34 cellular contexts compared by ENCODE assay signal in genomic region chr1:241696815-241697639, GRCh38. TPM values are rescaled to one million over a fixed set of nuclear protein-coding genes. Genes with fewer than 3 reads are reported as not detected.
"Had no signal": no experiment of that assay in that cellular context is flagged by ENCODE, and none has a peak within 500 bp of the region (broad histone marks: within the 10 kb centered on the region; RNA-seq: fewer than 3 reads in every experiment).

No MANE protein-coding gene starts in this region.

- DNase-seq: naive thymus-derived CD8-positive, alpha-beta T cell; nephron progenitor cell; nucleus accumbens; pancreas; retina; right lobe of liver; sigmoid colon; small intestine; stimulated activated CD4-positive, alpha-beta T cell treated with anti-CD3 and anti-CD28 coated beads, Interleukin-15, amount 100 ng/mL, for 24 hours; stimulated activated CD4-positive, alpha-beta T cell treated with anti-CD3 and anti-CD28 coated beads, Interleukin-2, amount 100 ng/mL, for 24 hours; stimulated activated CD4-positive, alpha-beta T cell treated with anti-CD3 and anti-CD28 coated beads, Interleukin-2, amount 100 ng/mL, for 48 hours; stimulated activated CD4-positive, alpha-beta T cell treated with anti-CD3 and anti-CD28 coated beads, Interleukin-4, amount 100 ng/mL, for 24 hours; stimulated activated naive B cell treated with anti-CD40 and anti-IgM and Interleukin-4, amounts not matched to agents 10 μg/mL and 1 μg/mL and 100 μg/mL, for 72 hours; stimulated activated naive CD4-positive, alpha-beta T cell treated with Interleukin-2 at 50 U/mL for 16 hours; stomach; thyroid gland; upper lobe of right lung; uterus had no signal

- H3K27me3 ChIP-seq: neutrophil, pancreas, right atrium auricular region, right lobe of liver, sigmoid colon, stomach, thyroid gland, tibial nerve, upper lobe of right lung, uterus had no signal

- H3K36me3 ChIP-seq: neutrophil, pancreas, prostate gland, right atrium auricular region, right lobe of liver, sigmoid colon, stomach, thoracic aorta, thyroid gland, tibial nerve, upper lobe of right lung, uterus had no signal

- ATAC-seq: naive thymus-derived CD8-positive, alpha-beta T cell; natural killer cell treated with Interleukin-12 subunit alpha and Interleukin-12 subunit beta and Interleukin-15 and Interleukin-18, amount 100 ng/mL, for 72 hours; pancreas; right lobe of liver; stimulated activated effector memory CD8-positive, alpha-beta T cell treated with anti-CD3 and anti-CD28 coated beads, Interleukin-12 subunit alpha, Interleukin-12 subunit beta, amount 100 ng/mL, for 72 hours; stimulated activated naive B cell treated with anti-CD40 and anti-IgM and Interleukin-4, amounts not matched to agents 10 μg/mL and 1 μg/mL and 100 μg/mL, for 72 hours; upper lobe of right lung had no signal

- H3K4me3 ChIP-seq: pancreas, prostate gland, right atrium auricular region, right lobe of liver, sigmoid colon, stomach, thoracic aorta, thyroid gland, tibial nerve, upper lobe of right lung, uterus had no signal

- H3K9me3 ChIP-seq: neutrophil, pancreas, prostate gland, right atrium auricular region, right lobe of liver, sigmoid colon, stomach, thoracic aorta, thyroid gland, tibial nerve, upper lobe of right lung, uterus had no signal

- H3K27ac ChIP-seq: neutrophil, pancreas, prostate gland, right atrium auricular region, right lobe of liver, sigmoid colon, stomach, thoracic aorta, thyroid gland, tibial nerve, upper lobe of right lung, uterus had no signal

- H3K4me1 ChIP-seq: pancreas, prostate gland, right atrium auricular region, right lobe of liver, sigmoid colon, stomach, thyroid gland, tibial nerve, upper lobe of right lung, uterus had no signal

RNA-seq across cellular contexts. Expression of gene WDR64, which starts 44.9 kb away (rescaled TPM):
- total RNA-seq: natural killer cell treated with Interleukin-12 subunit alpha and Interleukin-12 subunit beta and Interleukin-15 and Interleukin-18, amount 100 ng/mL, for 72 hours; neural crest cell; omental fat pad; osteocyte; pancreas; posterior vena cava; pulmonary artery endothelial cell; right atrium auricular region; sigmoid colon; skeletal muscle tissue; stomach; subcutaneous adipose tissue; temporal lobe; thoracic aorta; thyroid gland; upper lobe of right lung; urinary bladder had no signal
- polyA plus RNA-seq: pancreas, small intestine had no signal
